ENCODE assay signal across 1 cellular context in genomic region chr12:92144631-92145480, GRCh38.
A peak's percentile ranks its signal among the peaks of the same experiment; 100 is the strongest.
TF ChIP-seq lines count a peak whose summit lies in the region.

No MANE protein-coding gene starts in this region.

TF ChIP-seq in K562, 482 proteins besides CTCF, POLR2A, EP300 and RAD21 (continued from another document and continues in another):
- TF ChIP-seq AFF1 (IDR thresholded peaks at IDR 0.05; ENCODE audit: low read depth in 1 of 2, partially characterized antibody in 2 of 2), result no peak
- no peak for TF ChIP-seq ELF4 (CRISPR knock-in tag; IDR thresholded peaks at IDR 0.05)
- TF ChIP-seq JUN (IDR thresholded peaks at IDR 0.05; ENCODE audit: borderline replicate concordance, low read depth, low read length), result no peak
- TF ChIP-seq JUN (CRISPR knock-in tag; IDR thresholded peaks at IDR 0.05; ENCODE audit: borderline replicate concordance), result no peak
- TF ChIP-seq NR4A1 (CRISPR knock-in tag; IDR thresholded peaks at IDR 0.05), result no peak
- no peak; the same call in 1 of the 2 replicates for TF ChIP-seq NR4A1 (tag; IDR thresholded peaks at IDR 0.05)
- no peak for TF ChIP-seq ZNF41 (CRISPR knock-in tag; conservative IDR thresholded peaks at IDR 0.05)
- no peak for TF ChIP-seq HCFC1 (IDR thresholded peaks at IDR 0.05; ENCODE audit: low read depth, low read length)
- TF ChIP-seq MEF2D (tag; conservative IDR thresholded peaks at IDR 0.05; ENCODE audit: low read depth), result no peak
- peak in 1 of 2 experiments; percentile 43; a peak in 1 of 4 replicates for TF ChIP-seq FOXK2 (conservative IDR thresholded peaks at IDR 0.05 in 1 of 2, IDR thresholded peaks at IDR 0.05 in 1 of 2; ENCODE audit: low read depth in 2 of 2)
- TF ChIP-seq TCF7 (IDR thresholded peaks at IDR 0.05; ENCODE audit: borderline replicate concordance), result no peak
- TF ChIP-seq SREBF1 (IDR thresholded peaks at IDR 0.05; ENCODE audit: borderline replicate concordance, low read depth, low read length), result no peak
- no peak for TF ChIP-seq ZNF217 (CRISPR knock-in tag; IDR thresholded peaks at IDR 0.05)
- TF ChIP-seq CLOCK (CRISPR knock-in tag; IDR thresholded peaks at IDR 0.05; ENCODE audit: borderline replicate concordance), result no peak
- 0 out of 2 replicates have a peak, but pooled peaks have one; percentile 65 for TF ChIP-seq ZNF282 (CRISPR knock-in tag; IDR thresholded peaks at IDR 0.05)
- TF ChIP-seq NONO (IDR thresholded peaks at IDR 0.05; ENCODE audit: low read depth in 2 of 2, low read length in 1 of 2), result peak in 1 of 2 experiments; percentile 7; a peak in 1 of 4 replicates
- no peak for TF ChIP-seq EWSR1 (IDR thresholded peaks at IDR 0.05; ENCODE audit: borderline replicate concordance, low read depth, partially characterized antibody)
- no peak for TF ChIP-seq NEUROD1 (IDR thresholded peaks at IDR 0.05; ENCODE audit: borderline replicate concordance, low read depth, low read length, partially characterized antibody)
- TF ChIP-seq RUNX1 (IDR thresholded peaks at IDR 0.05; ENCODE audit: low read depth), result no peak
- no peak for TF ChIP-seq PATZ1 (CRISPR knock-in tag; IDR thresholded peaks at IDR 0.05; ENCODE audit: borderline replicate concordance)
- TF ChIP-seq MYC (IDR thresholded peaks at IDR 0.05; ENCODE audit: low read depth, low read length), result no peak
- no peak for TF ChIP-seq MYC (CRISPR knock-in tag; IDR thresholded peaks at IDR 0.05; ENCODE audit: borderline replicate concordance, low read depth)
- no peak for TF ChIP-seq SMARCC2 (IDR thresholded peaks at IDR 0.05; ENCODE audit: low read depth)
- no peak for TF ChIP-seq RFX5 (IDR thresholded peaks at IDR 0.05; ENCODE audit: low read depth, low read length)
- no peak for TF ChIP-seq ZNF830 (CRISPR knock-in tag; IDR thresholded peaks at IDR 0.05)
- TF ChIP-seq KLF13 (tag; IDR thresholded peaks at IDR 0.05; ENCODE audit: borderline replicate concordance, low read depth), result no peak
- TF ChIP-seq HNRNPH1 (optimal IDR thresholded peaks at IDR 0.05; ENCODE audit: low read depth, low read length), result no peak
- TF ChIP-seq ZZZ3 (IDR thresholded peaks at IDR 0.05), result no peak
- no peak for TF ChIP-seq CGGBP1 (CRISPR knock-in tag; IDR thresholded peaks at IDR 0.05)
- peak; percentile 25 for TF ChIP-seq SRSF7 (optimal IDR thresholded peaks at IDR 0.05; ENCODE audit: low read depth, low read length)
- TF ChIP-seq SMARCE1 (IDR thresholded peaks at IDR 0.05), result no peak
- no peak for TF ChIP-seq ELK3 (CRISPR knock-in tag; IDR thresholded peaks at IDR 0.05)
- no peak for TF ChIP-seq ZBTB8A (IDR thresholded peaks at IDR 0.05; ENCODE audit: partially characterized antibody)
- no peak for TF ChIP-seq ZBTB26 (CRISPR knock-in tag; IDR thresholded peaks at IDR 0.05)
- no peak for TF ChIP-seq MAFK (IDR thresholded peaks at IDR 0.05; ENCODE audit: low read length)
- no peak for TF ChIP-seq EGR1 (conservative IDR thresholded peaks at IDR 0.05)
- no peak for TF ChIP-seq ZNF785 (CRISPR knock-in tag; IDR thresholded peaks at IDR 0.05)
- TF ChIP-seq ZBTB11 (CRISPR knock-in tag; IDR thresholded peaks at IDR 0.05), result no peak; a peak in 1 of 6 replicates
- no peak for TF ChIP-seq ELK1 (CRISPR knock-in tag; IDR thresholded peaks at IDR 0.05)
- TF ChIP-seq ZNF239 (CRISPR knock-in tag; IDR thresholded peaks at IDR 0.05), result no peak
- TF ChIP-seq MXD1 (CRISPR knock-in tag; IDR thresholded peaks at IDR 0.05; ENCODE audit: borderline replicate concordance, poor library complexity, severe bottlenecking), result no peak
- TF ChIP-seq NELFE (IDR thresholded peaks at IDR 0.05; ENCODE audit: insufficient read depth, insufficient read length), result no peak
- TF ChIP-seq CSDE1 (IDR thresholded peaks at IDR 0.05), result no peak
- no peak for TF ChIP-seq CAMTA2 (CRISPR knock-in tag; conservative IDR thresholded peaks at IDR 0.05)
- TF ChIP-seq CCAR2 (IDR thresholded peaks at IDR 0.05; ENCODE audit: low read depth, low read length), result no peak
- TF ChIP-seq HIVEP1 (CRISPR knock-in tag; IDR thresholded peaks at IDR 0.05), result no peak
- no peak for TF ChIP-seq NFE2 (IDR thresholded peaks at IDR 0.05; ENCODE audit: low read depth)
